ENCODE assay signal across 1 cellular context in genomic region chr13:59103004-59103768, GRCh38.
TF ChIP-seq lines count a peak whose summit lies in the region.

No MANE protein-coding gene starts in this region.

TF ChIP-seq in GM23338, 12 proteins besides CTCF, POLR2A, EP300 and RAD21 (continued from another document):
- TF ChIP-seq ZNF462 (CRISPR knock-in tag; IDR thresholded peaks at IDR 0.05): no peak
- no peak for TF ChIP-seq STAT1 (IDR thresholded peaks at IDR 0.05; ENCODE audit: unreplicated experiment)
- TF ChIP-seq EZH2 (IDR thresholded peaks at IDR 0.05; ENCODE audit: low read depth, unreplicated experiment): no peak
- TF ChIP-seq ZNF331 (CRISPR knock-in tag; IDR thresholded peaks at IDR 0.05; ENCODE audit: low read depth): no peak
- no peak for TF ChIP-seq POLR2AphosphoS5 (IDR thresholded peaks at IDR 0.05; ENCODE audit: low read depth)
- TF ChIP-seq NANOG (IDR thresholded peaks at IDR 0.05; ENCODE audit: borderline replicate concordance): no peak
- TF ChIP-seq ETS1 (IDR thresholded peaks at IDR 0.05): no peak
